ENCODE assay signal across 14 cellular contexts in the genomic region with DNA sequence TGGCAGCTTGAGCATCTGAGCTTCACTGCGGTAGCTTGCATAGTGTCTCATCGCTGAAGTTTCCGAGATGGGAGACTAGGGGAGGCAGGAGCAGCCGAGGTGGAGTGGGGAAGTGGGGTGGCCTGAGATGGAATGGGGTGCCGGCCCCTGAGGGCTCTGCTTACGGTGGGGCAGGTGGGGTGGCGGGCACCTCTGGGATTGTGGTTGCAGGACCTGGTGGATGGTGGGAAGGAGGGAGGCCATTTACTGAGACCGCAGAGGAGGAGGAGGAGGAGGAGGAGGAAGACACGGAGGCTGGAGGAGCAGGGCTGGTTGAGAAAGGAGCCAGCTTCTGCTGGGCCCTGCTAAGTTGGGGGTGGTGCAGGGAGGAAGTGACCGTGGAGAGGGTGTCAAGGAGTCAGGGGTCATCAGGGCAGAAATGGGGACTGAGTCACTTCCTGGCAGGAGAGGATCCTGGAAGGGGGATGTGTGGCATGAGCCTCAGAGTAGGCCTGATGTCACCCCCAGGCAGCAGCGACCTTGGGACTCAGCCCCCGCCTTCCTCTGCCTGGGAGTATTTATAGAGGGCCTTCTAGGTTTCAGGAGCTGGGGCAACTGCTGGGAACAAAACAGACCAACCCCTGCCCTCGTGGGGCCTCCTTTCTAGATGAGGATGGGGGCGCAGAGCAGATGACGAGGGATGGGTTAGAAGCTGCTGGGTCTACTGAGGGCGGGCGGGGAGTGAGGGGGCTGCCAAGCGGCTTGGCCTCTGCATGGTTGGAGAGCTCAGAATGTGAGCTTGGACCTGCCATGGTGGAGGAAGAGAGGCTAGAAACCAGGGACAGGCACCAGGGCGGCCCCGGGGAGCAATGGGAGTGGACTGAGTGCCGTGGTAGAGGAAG.
A peak's percentile ranks its signal among the peaks of the same experiment; 100 is the strongest.
DNase-seq lines count a peak whose midpoint lies in the region; ATAC-seq, FAIRE-seq and TF ChIP-seq lines count a peak whose summit lies in the region.
"Had no signal": no experiment of that assay in that cellular context is flagged by ENCODE, and none has a peak within 500 bp of the region (broad histone marks: within the 10 kb centered on the region; RNA-seq: fewer than 3 reads in every experiment).

No MANE protein-coding gene starts in this region.

- peak overlapping the region; percentile 32 to 81 (median 74) for H3K27ac Mint-ChIP-seq in CD4-positive, alpha-beta memory T cell
- H3K27ac Mint-ChIP-seq in natural killer cell (peak overlapping the region; percentile 98 to 99), endothelial cell (ENCODE audit: unreplicated experiment) (no peak overlapping the region)
- H3K27ac Mint-ChIP-seq: stimulated activated naive B cell treated with anti-CD40 and anti-IgM and Interleukin-4, amounts not matched to agents 10 μg/mL and 1 μg/mL and 100 μg/mL, for 72 hours; WTC11 had no signal

- no peak for FAIRE-seq in K562 (lab: Jason Lieb, UNC)
- FAIRE-seq: GM19239 had no signal

- H4K20me1 ChIP-seq in K562 (replicated peaks; ENCODE audit: control insufficient read depth, insufficient read depth, low read length): 0 out of 2 replicates have a peak, but pooled peaks cover 5% of the 10 kb centered on the region

- no peak for TF ChIP-seq EP300 in K562 (IDR thresholded peaks at IDR 0.05; ENCODE audit: low read length)

- H3K9me3 Mint-ChIP-seq in CD4-positive, alpha-beta memory T cell: peaks cover 0 to 3% (median 0%) of the 10 kb centered on the region in 8 donors
- H3K9me3 Mint-ChIP-seq in natural killer cell: peaks cover 2 to 8% of the 10 kb centered on the region in 2 donors
- no peaks in the 10 kb centered on the region for H3K9me3 Mint-ChIP-seq in endothelial cell (ENCODE audit: unreplicated experiment)

- no peak for ATAC-seq in K562
- peak in 1 of 3 donors; percentile 8 for ATAC-seq in natural killer cell
- ATAC-seq: stimulated activated naive B cell treated with anti-CD40 and anti-IgM and Interleukin-4, amounts not matched to agents 10 μg/mL and 1 μg/mL and 100 μg/mL, for 72 hours; WTC11 had no signal

- no peak for TF ChIP-seq POLR2A in K562 (conservative IDR thresholded peaks at IDR 0.05)

- intact Hi-C loops in CD4-positive, alpha-beta memory T cell (cut with micrococcal nuclease): no loop called here
- intact Hi-C loops in K562 (cut with micrococcal nuclease) (no loop called here), natural killer cell (cut with micrococcal nuclease) (no loop called here)

- in situ Hi-C loops in K562 (cut with MboI): no loop called here

- no peaks in the 10 kb centered on the region for H3K36me3 Mint-ChIP-seq in CD4-positive, alpha-beta memory T cell
- H3K36me3 Mint-ChIP-seq in natural killer cell: no peaks in the 10 kb centered on the region
- H3K36me3 Mint-ChIP-seq in endothelial cell (ENCODE audit: low read depth, unreplicated experiment): no peaks in the 10 kb centered on the region
- H3K36me3 Mint-ChIP-seq: stimulated activated naive B cell treated with anti-CD40 and anti-IgM and Interleukin-4, amounts not matched to agents 10 μg/mL and 1 μg/mL and 100 μg/mL, for 72 hours had no signal

- H3K4me3 ChIP-seq in CD4-positive, alpha-beta memory T cell (ENCODE audit: low read length in 2 of 2): no peak overlapping the region
- no peak overlapping the region for H3K4me3 ChIP-seq in MG63
- H3K4me3 ChIP-seq in K562: no peak overlapping the region
- H3K4me3 ChIP-seq: prostate gland had no signal

- H3K4me3 Mint-ChIP-seq in CD4-positive, alpha-beta memory T cell: peak overlapping the region in 1 of 8 donors; percentile 59
- peak overlapping the region; percentile 89 for H3K4me3 Mint-ChIP-seq in natural killer cell
- H3K4me3 Mint-ChIP-seq in endothelial cell (ENCODE audit: unreplicated experiment): no peak overlapping the region
- H3K4me3 Mint-ChIP-seq: stimulated activated naive B cell treated with anti-CD40 and anti-IgM and Interleukin-4, amounts not matched to agents 10 μg/mL and 1 μg/mL and 100 μg/mL, for 72 hours; WTC11 had no signal

- no peak for TF ChIP-seq RAD21 in K562 (CRISPR knock-in tag; conservative IDR thresholded peaks at IDR 0.05 in 1 of 2, IDR thresholded peaks at IDR 0.05 in 1 of 2)

- no peak for DNase-seq in CD4-positive, alpha-beta memory T cell
- peak; percentile 81 for DNase-seq in MG63
- peak; percentile 25 to 40 (median 31) for DNase-seq in K562 (ENCODE audit: extremely low read depth in 1 of 4, low spot score in 3 of 4)
- no peak for DNase-seq in natural killer cell
- no peak for DNase-seq in activated CD4-positive, CD25-positive, alpha-beta regulatory T cell (lab: John Stamatoyannopoulos, UW)
- DNase-seq in endothelial cell (ENCODE audit: low spot score): no peak
- no peak for DNase-seq in cortex of kidney (lab: John Stamatoyannopoulos, UW)
- no peak for DNase-seq in activated T-cell treated with anti-CD3 and anti-CD28 coated beads for 4 hours
- DNase-seq: DND-41; NCI-H446; stimulated activated naive B cell treated with anti-CD40 and anti-IgM and Interleukin-4, amounts not matched to agents 10 μg/mL and 1 μg/mL and 100 μg/mL, for 72 hours had no signal

- no peak overlapping the region for H3K27ac ChIP-seq in CD4-positive, alpha-beta memory T cell (ENCODE audit: low read depth, low read length)
- no peak overlapping the region for H3K27ac ChIP-seq in K562 (ENCODE audit: extremely low read depth, low read depth, low read length)
- H3K27ac ChIP-seq: prostate gland had no signal

- 6% methylated on average over 17 of the region's 21 CpGs for WGBS in K562 (ENCODE audit: insufficient coverage, low coverage, missing lambda C conversion rate)

- CTCF ChIA-PET in CD4-positive, alpha-beta memory T cell (lab: Charles Lee; ENCODE audit: partially characterized antibody): no interaction called here
- CTCF ChIA-PET in K562 (lab: Yijun Ruan, JAX; ENCODE audit: low intra/inter-chr PET ratio): no interaction called here

- TF ChIP-seq CTCF in K562 (IDR thresholded peaks at IDR 0.05 in 2 of 3, conservative IDR thresholded peaks at IDR 0.05 in 1 of 3; ENCODE audit: insufficient read depth in 2 of 3, low read depth in 1 of 3, low read length in 3 of 3): no peak
- TF ChIP-seq CTCF in natural killer cell (IDR thresholded peaks at IDR 0.05): no peak
- TF ChIP-seq CTCF in endothelial cell (IDR thresholded peaks at IDR 0.05; ENCODE audit: unreplicated experiment): no peak

- no peaks in the 10 kb centered on the region for H3K27me3 ChIP-seq in CD4-positive, alpha-beta memory T cell (ENCODE audit: insufficient read depth, low read length)
- H3K27me3 ChIP-seq in MG63 (no peaks in the 10 kb centered on the region), K562 (ENCODE audit: control insufficient read depth in 2 of 2, insufficient read depth in 2 of 2, low read length in 2 of 2) (peaks cover 0 to 14% of the 10 kb centered on the region in 2 experiments; a peak in 2 of 5 replicates)

- H3K9me1 ChIP-seq in K562 (ENCODE audit: control insufficient read depth, insufficient read depth, low read length): no peaks in the 10 kb centered on the region

- no peak overlapping the region for H3K9ac ChIP-seq in K562 (ENCODE audit: insufficient read depth in 1 of 2, low read depth in 2 of 2, low read length in 2 of 2)

- H3K79me2 ChIP-seq in K562 (ENCODE audit: control insufficient read depth, insufficient read depth, low read length): no peaks in the 10 kb centered on the region

- H3K4me2 ChIP-seq in K562 (ENCODE audit: insufficient read depth, low read length): no peak overlapping the region

- peaks cover 16 to 62% (median 34%) of the 10 kb centered on the region in 4 donors for H3K4me1 Mint-ChIP-seq in CD4-positive, alpha-beta memory T cell
- peaks cover 81 to 87% of the 10 kb centered on the region in 2 donors for H3K4me1 Mint-ChIP-seq in natural killer cell
- H3K4me1 Mint-ChIP-seq in endothelial cell (ENCODE audit: unreplicated experiment): peaks cover 2% of the 10 kb centered on the region

- no peak overlapping the region for H2AFZ ChIP-seq in K562 (ENCODE audit: low read depth, low read length)

- peaks cover 39% of the 10 kb centered on the region for H3K4me1 ChIP-seq in CD4-positive, alpha-beta memory T cell (ENCODE audit: insufficient read depth, low read length)
- H3K4me1 ChIP-seq in K562 (replicated peaks in 1 of 2; ENCODE audit: control insufficient read depth in 2 of 2, insufficient read depth in 2 of 2, low read length in 2 of 2): peaks cover 3% of the 10 kb centered on the region in 2 experiments; a peak in 1 of 5 replicates
- H3K4me1 ChIP-seq: prostate gland had no signal

- no peaks in the 10 kb centered on the region for H3K9me3 ChIP-seq in CD4-positive, alpha-beta memory T cell (ENCODE audit: control insufficient read depth in 1 of 2, low read length in 2 of 2)
- H3K9me3 ChIP-seq in MG63 (no peaks in the 10 kb centered on the region), K562 (replicated peaks; ENCODE audit: control insufficient read depth, insufficient read depth, low read depth, low read length) (no peaks in the 10 kb centered on the region; the same call in 1 of the 2 replicates)
- H3K9me3 ChIP-seq: prostate gland had no signal

- H3K36me3 ChIP-seq in CD4-positive, alpha-beta memory T cell (ENCODE audit: insufficient read depth, low read length): no peaks in the 10 kb centered on the region
- H3K36me3 ChIP-seq in MG63 (no peaks in the 10 kb centered on the region), K562 (ENCODE audit: control insufficient read depth, insufficient read depth, low read length) (no peaks in the 10 kb centered on the region)
- H3K36me3 ChIP-seq: prostate gland had no signal

- no TSS peak for BruUV-seq in K562 (replicated peaks; lab: Mats Ljungman, UMichigan)

- POLR2A ChIA-PET in CD4-positive, alpha-beta memory T cell (lab: Charles Lee; ENCODE audit: partially characterized antibody): no interaction called here
- POLR2A ChIA-PET in K562 (lab: Yijun Ruan, JAX): interaction anchor here (0.6 to 0.7 kb wide), 2 partner anchors 107 to 357 kb away, joined by 3 read pairs; no protein-coding TSS in a partner anchor

- peaks cover 0 to 1% of the 10 kb centered on the region in 2 donors for H3K27me3 Mint-ChIP-seq in CD4-positive, alpha-beta memory T cell
- H3K27me3 Mint-ChIP-seq in natural killer cell (ENCODE audit: low read depth in 2 of 2): no peaks in the 10 kb centered on the region
- peaks cover 17% of the 10 kb centered on the region for H3K27me3 Mint-ChIP-seq in endothelial cell (ENCODE audit: unreplicated experiment)

TF ChIP-seq in K562, 482 proteins besides CTCF, POLR2A, EP300 and RAD21 (continues in another document):
- TF ChIP-seq BCL6 (CRISPR knock-in tag; IDR thresholded peaks at IDR 0.05): no peak
- TF ChIP-seq RAD51 (IDR thresholded peaks at IDR 0.05; ENCODE audit: borderline replicate concordance, low read depth): no peak
- no peak for TF ChIP-seq ILK (tag; IDR thresholded peaks at IDR 0.05; ENCODE audit: borderline replicate concordance, low read depth)
- TF ChIP-seq DPF2 (IDR thresholded peaks at IDR 0.05): no peak
- TF ChIP-seq RBM17 (IDR thresholded peaks at IDR 0.05; ENCODE audit: borderline replicate concordance, low read depth, low read length): no peak
- no peak; the same call in 1 of the 2 replicates for TF ChIP-seq NR2C1 (IDR thresholded peaks at IDR 0.05)
- peak; percentile 60 for TF ChIP-seq NR2C1 (tag; IDR thresholded peaks at IDR 0.05)
- peak; percentile 62 for TF ChIP-seq SPI1 (IDR thresholded peaks at IDR 0.05; ENCODE audit: borderline replicate concordance, low read depth, low read length)
- TF ChIP-seq TSC22D4 (tag; IDR thresholded peaks at IDR 0.05): no peak
- TF ChIP-seq ZNF695 (CRISPR knock-in tag; IDR thresholded peaks at IDR 0.05): no peak

Comparison
In these comparisons a context has a peak if more than half of its experiments do, and no peak if none do; other contexts are left out.
1. DNase-seq: peak in MG63 (single experiment) and K562 (4 of 4); none in CD4-positive, alpha-beta memory T cell (0 of 5), natural killer cell (single experiment), activated CD4-positive, CD25-positive, alpha-beta regulatory T cell (0 of 4), endothelial cell (single experiment), cortex of kidney (single experiment) and activated T-cell treated with anti-CD3 and anti-CD28 coated beads for 4 hours (single experiment).